In the genomic region with DNA sequence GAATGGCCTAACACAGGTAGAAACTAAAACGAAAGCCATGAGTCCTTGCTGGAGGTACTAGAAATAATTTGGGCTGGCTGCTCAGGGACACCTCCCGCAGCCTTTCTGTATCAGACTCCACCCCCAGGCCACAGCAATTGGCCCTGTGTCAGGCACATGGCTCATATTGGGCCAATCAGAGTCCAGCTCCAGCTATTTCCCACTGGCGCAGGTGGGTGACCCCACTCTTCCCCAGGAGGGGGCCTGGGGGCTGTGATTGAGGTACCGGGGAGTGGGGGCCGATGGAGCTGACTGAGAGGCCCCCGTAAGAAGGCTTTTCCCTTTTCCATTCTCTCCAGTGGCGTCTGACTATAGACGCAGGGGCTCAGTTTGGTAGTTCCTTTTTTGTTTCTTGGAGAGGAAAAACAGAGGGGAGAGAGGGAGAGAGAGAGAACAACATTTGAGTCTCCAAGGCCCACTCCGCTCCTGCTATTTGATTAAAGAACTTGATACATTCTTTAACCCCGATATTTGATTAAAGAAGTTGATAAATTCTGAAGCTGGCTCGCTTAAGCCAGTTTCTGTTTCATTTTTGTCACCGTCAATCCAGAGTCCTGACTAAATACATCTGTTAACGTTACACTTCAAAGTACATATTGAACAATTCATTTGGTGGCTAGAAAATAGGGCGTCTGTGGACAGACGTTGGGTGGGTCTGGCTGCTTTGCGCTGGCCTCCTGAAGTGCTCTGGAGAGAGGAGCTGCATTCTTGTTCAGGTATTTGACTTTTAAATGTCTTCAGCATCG, we compare ENCODE assay signal across 1 cellular context.
TF ChIP-seq lines count a peak whose summit lies in the region.

No MANE protein-coding gene starts in this region.

TF ChIP-seq in GM23338, 12 proteins besides CTCF, POLR2A, EP300 and RAD21:
- no peak for TF ChIP-seq REST (IDR thresholded peaks at IDR 0.05; ENCODE audit: unreplicated experiment)
- TF ChIP-seq, protein P1, sequence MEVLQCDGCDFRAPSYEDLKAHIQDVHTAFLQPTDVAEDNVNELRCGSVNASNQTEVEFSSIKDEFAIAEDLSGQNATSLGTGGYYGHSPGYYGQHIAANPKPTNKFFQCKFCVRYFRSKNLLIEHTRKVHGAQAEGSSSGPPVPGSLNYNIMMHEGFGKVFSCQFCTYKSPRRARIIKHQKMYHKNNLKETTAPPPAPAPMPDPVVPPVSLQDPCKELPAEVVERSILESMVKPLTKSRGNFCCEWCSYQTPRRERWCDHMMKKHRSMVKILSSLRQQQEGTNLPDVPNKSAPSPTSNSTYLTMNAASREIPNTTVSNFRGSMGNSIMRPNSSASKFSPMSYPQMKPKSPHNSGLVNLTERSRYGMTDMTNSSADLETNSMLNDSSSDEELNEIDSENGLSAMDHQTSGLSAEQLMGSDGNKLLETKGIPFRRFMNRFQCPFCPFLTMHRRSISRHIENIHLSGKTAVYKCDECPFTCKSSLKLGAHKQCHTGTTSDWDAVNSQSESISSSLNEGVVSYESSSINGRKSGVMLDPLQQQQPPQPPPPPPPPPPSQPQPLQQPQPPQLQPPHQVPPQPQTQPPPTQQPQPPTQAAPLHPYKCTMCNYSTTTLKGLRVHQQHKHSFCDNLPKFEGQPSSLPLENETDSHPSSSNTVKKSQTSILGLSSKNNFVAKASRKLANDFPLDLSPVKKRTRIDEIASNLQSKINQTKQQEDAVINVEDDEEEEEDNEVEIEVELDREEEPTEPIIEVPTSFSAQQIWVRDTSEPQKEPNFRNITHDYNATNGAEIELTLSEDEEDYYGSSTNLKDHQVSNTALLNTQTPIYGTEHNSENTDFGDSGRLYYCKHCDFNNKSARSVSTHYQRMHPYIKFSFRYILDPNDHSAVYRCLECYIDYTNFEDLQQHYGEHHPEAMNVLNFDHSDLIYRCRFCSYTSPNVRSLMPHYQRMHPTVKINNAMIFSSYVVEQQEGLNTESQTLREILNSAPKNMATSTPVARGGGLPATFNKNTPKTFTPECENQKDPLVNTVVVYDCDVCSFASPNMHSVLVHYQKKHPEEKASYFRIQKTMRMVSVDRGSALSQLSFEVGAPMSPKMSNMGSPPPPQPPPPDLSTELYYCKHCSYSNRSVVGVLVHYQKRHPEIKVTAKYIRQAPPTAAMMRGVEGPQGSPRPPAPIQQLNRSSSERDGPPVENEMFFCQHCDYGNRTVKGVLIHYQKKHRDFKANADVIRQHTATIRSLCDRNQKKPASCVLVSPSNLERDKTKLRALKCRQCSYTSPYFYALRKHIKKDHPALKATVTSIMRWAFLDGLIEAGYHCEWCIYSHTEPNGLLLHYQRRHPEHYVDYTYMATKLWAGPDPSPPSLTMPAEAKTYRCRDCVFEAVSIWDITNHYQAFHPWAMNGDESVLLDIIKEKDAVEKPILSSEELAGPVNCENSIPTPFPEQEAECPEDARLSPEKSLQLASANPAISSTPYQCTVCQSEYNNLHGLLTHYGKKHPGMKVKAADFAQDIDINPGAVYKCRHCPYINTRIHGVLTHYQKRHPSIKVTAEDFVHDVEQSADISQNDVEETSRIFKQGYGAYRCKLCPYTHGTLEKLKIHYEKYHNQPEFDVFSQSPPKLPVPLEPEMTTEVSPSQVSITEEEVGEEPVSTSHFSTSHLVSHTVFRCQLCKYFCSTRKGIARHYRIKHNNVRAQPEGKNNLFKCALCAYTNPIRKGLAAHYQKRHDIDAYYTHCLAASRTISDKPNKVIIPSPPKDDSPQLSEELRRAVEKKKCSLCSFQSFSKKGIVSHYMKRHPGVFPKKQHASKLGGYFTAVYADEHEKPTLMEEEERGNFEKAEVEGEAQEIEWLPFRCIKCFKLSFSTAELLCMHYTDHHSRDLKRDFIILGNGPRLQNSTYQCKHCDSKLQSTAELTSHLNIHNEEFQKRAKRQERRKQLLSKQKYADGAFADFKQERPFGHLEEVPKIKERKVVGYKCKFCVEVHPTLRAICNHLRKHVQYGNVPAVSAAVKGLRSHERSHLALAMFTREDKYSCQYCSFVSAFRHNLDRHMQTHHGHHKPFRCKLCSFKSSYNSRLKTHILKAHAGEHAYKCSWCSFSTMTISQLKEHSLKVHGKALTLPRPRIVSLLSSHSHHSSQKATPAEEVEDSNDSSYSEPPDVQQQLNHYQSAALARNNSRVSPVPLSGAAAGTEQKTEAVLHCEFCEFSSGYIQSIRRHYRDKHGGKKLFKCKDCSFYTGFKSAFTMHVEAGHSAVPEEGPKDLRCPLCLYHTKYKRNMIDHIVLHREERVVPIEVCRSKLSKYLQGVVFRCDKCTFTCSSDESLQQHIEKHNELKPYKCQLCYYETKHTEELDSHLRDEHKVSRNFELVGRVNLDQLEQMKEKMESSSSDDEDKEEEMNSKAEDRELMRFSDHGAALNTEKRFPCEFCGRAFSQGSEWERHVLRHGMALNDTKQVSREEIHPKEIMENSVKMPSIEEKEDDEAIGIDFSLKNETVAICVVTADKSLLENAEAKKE (CRISPR knock-in tag; IDR thresholded peaks at IDR 0.05) = no peak
